In genomic region chr19:18814063-18814462, GRCh38 we compare ENCODE assay signal across 2 cellular contexts.
TF ChIP-seq lines count a peak whose summit lies in the region.

No MANE protein-coding gene starts in this region.

TF ChIP-seq in IMR-90, 13 proteins besides CTCF, POLR2A, EP300 and RAD21:
- no peak for TF ChIP-seq FOS (IDR thresholded peaks at IDR 0.05; ENCODE audit: low read depth, low read length)
- TF ChIP-seq USF2 (IDR thresholded peaks at IDR 0.05; ENCODE audit: low read depth, low read length), result no peak
- no peak for TF ChIP-seq MXI1 (IDR thresholded peaks at IDR 0.05; ENCODE audit: borderline replicate concordance, low read depth, low read length)
- no peak for TF ChIP-seq MAZ (IDR thresholded peaks at IDR 0.05; ENCODE audit: borderline replicate concordance, low read depth, low read length)
- no peak for TF ChIP-seq RFX5 (IDR thresholded peaks at IDR 0.05; ENCODE audit: low read depth, low read length)
- TF ChIP-seq SMC3 (IDR thresholded peaks at IDR 0.05; ENCODE audit: low read depth, low read length), result no peak
- TF ChIP-seq, protein P1, sequence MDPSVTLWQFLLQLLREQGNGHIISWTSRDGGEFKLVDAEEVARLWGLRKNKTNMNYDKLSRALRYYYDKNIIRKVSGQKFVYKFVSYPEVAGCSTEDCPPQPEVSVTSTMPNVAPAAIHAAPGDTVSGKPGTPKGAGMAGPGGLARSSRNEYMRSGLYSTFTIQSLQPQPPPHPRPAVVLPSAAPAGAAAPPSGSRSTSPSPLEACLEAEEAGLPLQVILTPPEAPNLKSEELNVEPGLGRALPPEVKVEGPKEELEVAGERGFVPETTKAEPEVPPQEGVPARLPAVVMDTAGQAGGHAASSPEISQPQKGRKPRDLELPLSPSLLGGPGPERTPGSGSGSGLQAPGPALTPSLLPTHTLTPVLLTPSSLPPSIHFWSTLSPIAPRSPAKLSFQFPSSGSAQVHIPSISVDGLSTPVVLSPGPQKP (IDR thresholded peaks at IDR 0.05; ENCODE audit: borderline replicate concordance, low read depth, low read length), result no peak
- TF ChIP-seq NFE2L2 (IDR thresholded peaks at IDR 0.05; ENCODE audit: low read depth, low read length), result no peak
- no peak for TF ChIP-seq MAFK (IDR thresholded peaks at IDR 0.05; ENCODE audit: low read depth, low read length)
- no peak for TF ChIP-seq RCOR1 (IDR thresholded peaks at IDR 0.05; ENCODE audit: insufficient replicate concordance, low read length)
- TF ChIP-seq CEBPB (IDR thresholded peaks at IDR 0.05; ENCODE audit: low read depth, low read length), result no peak
- no peak for TF ChIP-seq BHLHE40 (IDR thresholded peaks at IDR 0.05; ENCODE audit: low read depth, low read length)

TF ChIP-seq in GM23338, 12 proteins besides CTCF, POLR2A, EP300 and RAD21:
- TF ChIP-seq CREB1 (CRISPR knock-in tag; IDR thresholded peaks at IDR 0.05; ENCODE audit: low read depth) (no peak), EZH2phosphoT487 (IDR thresholded peaks at IDR 0.05; ENCODE audit: unreplicated experiment) (no peak), NANOG (IDR thresholded peaks at IDR 0.05; ENCODE audit: borderline replicate concordance) (no peak), STAT1 (IDR thresholded peaks at IDR 0.05; ENCODE audit: unreplicated experiment) (no peak), EZH2 (IDR thresholded peaks at IDR 0.05; ENCODE audit: low read depth, unreplicated experiment) (no peak), POLR2AphosphoS5 (IDR thresholded peaks at IDR 0.05; ENCODE audit: low read depth) (no peak), ZNF114 (CRISPR knock-in tag; IDR thresholded peaks at IDR 0.05) (no peak), ETS1 (IDR thresholded peaks at IDR 0.05) (no peak), ZNF331 (CRISPR knock-in tag; IDR thresholded peaks at IDR 0.05; ENCODE audit: low read depth) (no peak), JUNB (IDR thresholded peaks at IDR 0.05; ENCODE audit: unreplicated experiment) (no peak), ZNF462 (CRISPR knock-in tag; IDR thresholded peaks at IDR 0.05) (no peak)
- TF ChIP-seq, protein P2, sequence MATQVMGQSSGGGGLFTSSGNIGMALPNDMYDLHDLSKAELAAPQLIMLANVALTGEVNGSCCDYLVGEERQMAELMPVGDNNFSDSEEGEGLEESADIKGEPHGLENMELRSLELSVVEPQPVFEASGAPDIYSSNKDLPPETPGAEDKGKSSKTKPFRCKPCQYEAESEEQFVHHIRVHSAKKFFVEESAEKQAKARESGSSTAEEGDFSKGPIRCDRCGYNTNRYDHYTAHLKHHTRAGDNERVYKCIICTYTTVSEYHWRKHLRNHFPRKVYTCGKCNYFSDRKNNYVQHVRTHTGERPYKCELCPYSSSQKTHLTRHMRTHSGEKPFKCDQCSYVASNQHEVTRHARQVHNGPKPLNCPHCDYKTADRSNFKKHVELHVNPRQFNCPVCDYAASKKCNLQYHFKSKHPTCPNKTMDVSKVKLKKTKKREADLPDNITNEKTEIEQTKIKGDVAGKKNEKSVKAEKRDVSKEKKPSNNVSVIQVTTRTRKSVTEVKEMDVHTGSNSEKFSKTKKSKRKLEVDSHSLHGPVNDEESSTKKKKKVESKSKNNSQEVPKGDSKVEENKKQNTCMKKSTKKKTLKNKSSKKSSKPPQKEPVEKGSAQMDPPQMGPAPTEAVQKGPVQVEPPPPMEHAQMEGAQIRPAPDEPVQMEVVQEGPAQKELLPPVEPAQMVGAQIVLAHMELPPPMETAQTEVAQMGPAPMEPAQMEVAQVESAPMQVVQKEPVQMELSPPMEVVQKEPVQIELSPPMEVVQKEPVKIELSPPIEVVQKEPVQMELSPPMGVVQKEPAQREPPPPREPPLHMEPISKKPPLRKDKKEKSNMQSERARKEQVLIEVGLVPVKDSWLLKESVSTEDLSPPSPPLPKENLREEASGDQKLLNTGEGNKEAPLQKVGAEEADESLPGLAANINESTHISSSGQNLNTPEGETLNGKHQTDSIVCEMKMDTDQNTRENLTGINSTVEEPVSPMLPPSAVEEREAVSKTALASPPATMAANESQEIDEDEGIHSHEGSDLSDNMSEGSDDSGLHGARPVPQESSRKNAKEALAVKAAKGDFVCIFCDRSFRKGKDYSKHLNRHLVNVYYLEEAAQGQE (IDR thresholded peaks at IDR 0.05; ENCODE audit: unreplicated experiment), result no peak
